In genomic region chr1:116593977-116594376, GRCh38 we compare ENCODE assay signal across 8 cellular contexts. TPM values are rescaled to one million over a fixed set of nuclear protein-coding genes. Genes with fewer than 3 reads are reported as not detected.
DNase-seq lines count a peak whose midpoint lies in the region; ATAC-seq and TF ChIP-seq lines count a peak whose summit lies in the region.
"Not testable (repeated sequence)": the region's sequence is repeated elsewhere in the genome, so short reads cannot be mapped to it uniquely, and the experiment has no call there.

No MANE protein-coding gene starts in this region.

- peaks cover 67% of the 10 kb centered on the region for H3K4me1 Mint-ChIP-seq in brain

- H3K4me3 Mint-ChIP-seq in brain: not testable (repeated sequence)

- H3K4me1 ChIP-seq in heart left ventricle (peaks cover 0 to 13% (median 1%) of the 10 kb centered on the region in 12 donors), heart right ventricle (peaks cover 0 to 23% (median 5%) of the 10 kb centered on the region in 9 donors), left ventricle myocardium inferior (peaks cover 23% of the 10 kb centered on the region)
- H3K4me1 ChIP-seq in right atrium auricular region: not testable (repeated sequence)

- H3K9me3 ChIP-seq in heart left ventricle; heart right ventricle; left ventricle myocardium inferior (replicated peaks); right atrium auricular region: not testable (repeated sequence)

- H3K4me3 ChIP-seq in heart left ventricle, heart right ventricle, left ventricle myocardium inferior, right atrium auricular region: not testable (repeated sequence)

- WGBS in heart left ventricle, 4 donors: 69 to 75% (median 72%) methylated on average over 3 of the region's 3 CpGs
- WGBS in heart right ventricle, 2 donors: 75 to 79% methylated on average over 3 of the region's 3 CpGs

- peak overlapping the region in 10 of 12 donors; percentile 24 to 75 (median 62) for H3K27ac ChIP-seq in heart left ventricle
- peak overlapping the region in 8 of 10 donors; percentile 31 to 72 (median 62) for H3K27ac ChIP-seq in heart right ventricle
- peak overlapping the region; percentile 84 for H3K27ac ChIP-seq in left ventricle myocardium inferior (replicated peaks)
- H3K27ac ChIP-seq in right atrium auricular region: peak overlapping the region; percentile 60 to 74

- H3K36me3 ChIP-seq in heart left ventricle, heart right ventricle, left ventricle myocardium inferior, right atrium auricular region: not testable (repeated sequence)

- H3K27ac Mint-ChIP-seq in brain: peak overlapping the region in 4 of 5 experiments; percentile 55 to 92 (median 64)

- not testable (repeated sequence) for H3K27me3 Mint-ChIP-seq in brain

- intact Hi-C loops in Right ventricle myocardium inferior (cut with DNase I); Right ventricle myocardium superior (cut with DNase I); heart left ventricle (cut with DNase I); left ventricle myocardium inferior (cut with micrococcal nuclease); left ventricle myocardium superior (cut with micrococcal nuclease): not testable (repeated sequence)
- intact Hi-C loops in heart right ventricle (cut with DNase I): loop anchor here in 1 of 10 donors (2.0 kb wide), 1 partner anchor 19 kb away; no protein-coding TSS in a partner anchor

- not testable (repeated sequence) for H3K27me3 ChIP-seq in heart left ventricle; heart right ventricle; left ventricle myocardium inferior (ENCODE audit: low read depth); right atrium auricular region

- peak; percentile 49 for ATAC-seq in Right ventricle myocardium inferior
- peak; percentile 72 for ATAC-seq in Right ventricle myocardium superior (ENCODE audit: poor library complexity)
- peak in 3 of 4 donors; percentile 59 to 75 (median 69) for ATAC-seq in heart left ventricle
- peak in 6 of 8 donors; percentile 32 to 77 (median 67) for ATAC-seq in heart right ventricle
- ATAC-seq in left ventricle myocardium superior: peak; percentile 73

- not testable (repeated sequence) for TF ChIP-seq CTCF in brain (conservative IDR thresholded peaks at IDR 0.05); heart left ventricle (IDR thresholded peaks at IDR 0.05); heart right ventricle (IDR thresholded peaks at IDR 0.05); left ventricle myocardium inferior (IDR thresholded peaks at IDR 0.05; ENCODE audit: borderline replicate concordance); right atrium auricular region (IDR thresholded peaks at IDR 0.05)

- not testable (repeated sequence) for H3K36me3 Mint-ChIP-seq in brain

- H3K9me3 Mint-ChIP-seq in brain: not testable (repeated sequence)

- not testable (repeated sequence) for DNase-seq in Right ventricle myocardium inferior (ENCODE audit: missing footprints); Right ventricle myocardium superior; heart left ventricle; heart right ventricle; left ventricle myocardium inferior; left ventricle myocardium superior; right atrium auricular region (ENCODE audit: low spot score)

- TF ChIP-seq POLR2A in heart left ventricle (IDR thresholded peaks at IDR 0.05): not testable (repeated sequence)

RNA-seq across cellular contexts. Expression of gene CD58, which starts 23.2 kb away (rescaled TPM):
- polyA plus RNA-seq in brain (ENCODE audit: insufficient read depth, low read depth, low replicate concordance) (1.1 TPM), heart left ventricle (10 to 100 TPM; 39.1 to 45.8 TPM), heart right ventricle (10 to 100 TPM; 32.8 to 44.3 TPM)
- total RNA-seq in Right ventricle myocardium inferior (30.1 TPM), Right ventricle myocardium superior (31.3 TPM), heart left ventricle (10 to 100 TPM; 19.6 to 37.5 (median 27.1) TPM), heart right ventricle (10 to 100 TPM; 17.2 to 41.1 (median 26.5) TPM), left ventricle myocardium inferior (32.2 TPM), left ventricle myocardium superior (26.1 TPM), right atrium auricular region (10 to 100 TPM; 26.4 to 27.4 TPM)
